ENCODE assay signal across 14 cellular contexts in genomic region chr16:81517630-81518438, GRCh38.
DNase-seq lines count a peak whose midpoint lies in the region; ATAC-seq and FAIRE-seq lines count a peak whose summit lies in the region.
"Had no signal": no experiment of that assay in that cellular context is flagged by ENCODE, and none has a peak within 500 bp of the region (broad histone marks: within the 10 kb centered on the region; RNA-seq: fewer than 3 reads in every experiment).

No MANE protein-coding gene starts in this region.

- peak in 1 of 2 donors; percentile 44 for ATAC-seq in right cardiac atrium
- ATAC-seq: activated CD8-positive, alpha-beta memory T cell treated with anti-CD3 and anti-CD28 coated beads, Interleukin-2, amount 10 ng/mL, durations not matched to agents 7 days and 5 days; gastroesophageal sphincter had no signal

- intact Hi-C loops in right cardiac atrium (cut with DNase I) = no loop called here
- intact Hi-C loops in cardiac septum (cut with DNase I) = no loop called here
- intact Hi-C loops in activated naive CD4-positive, alpha-beta T cell treated with anti-CD3 and anti-CD28 coated beads for 36 hours (cut with micrococcal nuclease) = no loop called here

- DNase-seq in right cardiac atrium (no peak), cardiac septum (ENCODE audit: low spot score) (no peak), immature natural killer cell (no peak), midbrain (lab: John Stamatoyannopoulos, UW) (no peak), cortex of kidney (lab: John Stamatoyannopoulos, UW) (no peak), frontal cortex (ENCODE audit: low spot score in 2 of 2) (no peak)
- no peak for DNase-seq in activated naive CD4-positive, alpha-beta T cell treated with anti-CD3 and anti-CD28 coated beads for 36 hours
- DNase-seq: activated CD8-positive, alpha-beta memory T cell treated with anti-CD3 and anti-CD28 coated beads, Interleukin-2, amount 10 ng/mL, durations not matched to agents 7 days and 5 days; activated naive CD4-positive, alpha-beta T cell treated with anti-CD3 and anti-CD28 coated beads, Interleukin-2, amount 50 U/mL, for 16 hours; stimulated activated CD4-positive, alpha-beta T cell treated with anti-CD3 and anti-CD28 coated beads, Interleukin-12 subunit alpha, Interleukin-12 subunit beta, amount 100 ng/mL, for 4 hours; thyroid gland had no signal

- WGBS in right cardiac atrium = 55% methylated on average over 20 of the region's 20 CpGs

- no peak overlapping the region for H3K4me3 ChIP-seq in right cardiac atrium (ENCODE audit: low read length)
- H3K4me3 ChIP-seq: gastroesophageal sphincter, thyroid gland had no signal

- H3K4me1 Mint-ChIP-seq in immature natural killer cell = peaks cover 63 to 76% of the 10 kb centered on the region in 2 donors
- H3K4me1 Mint-ChIP-seq in activated naive CD4-positive, alpha-beta T cell treated with anti-CD3 and anti-CD28 coated beads for 36 hours (ENCODE audit: low read depth) = peaks cover 12% of the 10 kb centered on the region

- H3K4me1 ChIP-seq in right cardiac atrium (ENCODE audit: control insufficient read depth, insufficient read depth, low read length) = peaks cover 14% of the 10 kb centered on the region

- H3K4me3 Mint-ChIP-seq in immature natural killer cell = no peak overlapping the region
- H3K4me3 Mint-ChIP-seq in activated naive CD4-positive, alpha-beta T cell treated with anti-CD3 and anti-CD28 coated beads for 36 hours = no peak overlapping the region
- H3K4me3 Mint-ChIP-seq: activated CD8-positive, alpha-beta memory T cell treated with anti-CD3 and anti-CD28 coated beads, Interleukin-2, amount 10 ng/mL, durations not matched to agents 7 days and 5 days had no signal

- CTCF ChIA-PET in activated naive CD4-positive, alpha-beta T cell treated with anti-CD3 and anti-CD28 coated beads for 36 hours (lab: Charles Lee) = no interaction called here

- no peaks in the 10 kb centered on the region for H3K36me3 Mint-ChIP-seq in immature natural killer cell
- H3K36me3 Mint-ChIP-seq in activated naive CD4-positive, alpha-beta T cell treated with anti-CD3 and anti-CD28 coated beads for 36 hours (ENCODE audit: low read depth) = no peaks in the 10 kb centered on the region

- peak overlapping the region; percentile 32 to 93 (median 80) for H3K27ac Mint-ChIP-seq in immature natural killer cell
- no peak overlapping the region for H3K27ac Mint-ChIP-seq in activated naive CD4-positive, alpha-beta T cell treated with anti-CD3 and anti-CD28 coated beads for 36 hours
- H3K27ac Mint-ChIP-seq: activated CD8-positive, alpha-beta memory T cell treated with anti-CD3 and anti-CD28 coated beads, Interleukin-2, amount 10 ng/mL, durations not matched to agents 7 days and 5 days had no signal

- H3K9me3 Mint-ChIP-seq in immature natural killer cell = no peaks in the 10 kb centered on the region
- H3K9me3 Mint-ChIP-seq in activated naive CD4-positive, alpha-beta T cell treated with anti-CD3 and anti-CD28 coated beads for 36 hours = no peaks in the 10 kb centered on the region

- H3K27me3 Mint-ChIP-seq in immature natural killer cell (ENCODE audit: low read depth in 3 of 3) = peaks cover 32 to 40% (median 35%) of the 10 kb centered on the region in 3 donors
- no peaks in the 10 kb centered on the region for H3K27me3 Mint-ChIP-seq in activated naive CD4-positive, alpha-beta T cell treated with anti-CD3 and anti-CD28 coated beads for 36 hours (ENCODE audit: low read depth)
- H3K27me3 Mint-ChIP-seq: activated CD8-positive, alpha-beta memory T cell treated with anti-CD3 and anti-CD28 coated beads, Interleukin-2, amount 10 ng/mL, durations not matched to agents 7 days and 5 days had no signal

- FAIRE-seq in frontal cortex (lab: Jason Lieb, UNC) = no peak
- FAIRE-seq: GM12892 had no signal

- H3K27me3 ChIP-seq in right cardiac atrium (ENCODE audit: control insufficient read depth, insufficient read depth) = no peaks in the 10 kb centered on the region
- H3K27me3 ChIP-seq: gastroesophageal sphincter, thyroid gland had no signal

- H3K27ac ChIP-seq in right cardiac atrium (ENCODE audit: low read length) (peak overlapping the region; percentile 19), angular gyrus (ENCODE audit: low read depth, low read length) (peak overlapping the region; percentile 32)

- H3K9me3 ChIP-seq in right cardiac atrium (ENCODE audit: control insufficient read depth, low read length) = no peaks in the 10 kb centered on the region
- H3K9me3 ChIP-seq: gastroesophageal sphincter, thyroid gland had no signal
